In the genomic region with DNA sequence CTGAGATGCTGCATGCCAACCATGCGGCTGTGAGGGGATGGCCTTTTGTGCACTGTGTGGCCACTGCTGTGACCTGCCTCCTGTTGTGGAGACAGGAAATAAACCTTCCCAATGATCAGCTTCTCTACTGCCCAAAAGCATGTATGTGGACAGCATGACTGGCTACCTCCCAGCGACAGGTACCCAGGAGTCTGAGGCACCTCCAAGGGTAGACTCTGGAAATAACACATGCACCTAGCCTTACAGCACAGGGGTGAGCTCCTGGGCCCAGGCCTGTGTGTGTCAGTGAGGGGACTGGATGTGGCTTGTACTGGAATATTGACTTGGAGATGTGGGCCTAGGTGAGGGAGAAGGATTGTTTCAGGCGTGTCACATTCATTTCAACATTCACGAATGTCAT, we compare ENCODE assay signal across 1 cellular context.
TF ChIP-seq lines count a peak whose summit lies in the region.

No MANE protein-coding gene starts in this region.

TF ChIP-seq in GM12878, 131 proteins besides CTCF, POLR2A, EP300 and RAD21:
- TF ChIP-seq ATF7 (IDR thresholded peaks at IDR 0.05; ENCODE audit: low read depth) (no peak), EZH2 (IDR thresholded peaks at IDR 0.05; ENCODE audit: borderline replicate concordance, control insufficient read depth, low read depth, low read length) (no peak), JUND (IDR thresholded peaks at IDR 0.05; ENCODE audit: low read depth, low read length) (no peak), GABPA (IDR thresholded peaks at IDR 0.05; ENCODE audit: low read depth) (no peak), ZNF622 (IDR thresholded peaks at IDR 0.05) (no peak), CHD2 (IDR thresholded peaks at IDR 0.05; ENCODE audit: borderline replicate concordance, low read depth, low read length) (no peak), RAD51 (IDR thresholded peaks at IDR 0.05) (no peak), IKZF2 (IDR thresholded peaks at IDR 0.05) (no peak), RELA (IDR thresholded peaks at IDR 0.05; ENCODE audit: borderline replicate concordance, partially characterized antibody) (no peak), HDAC2 (IDR thresholded peaks at IDR 0.05) (no peak), RCOR1 (conservative IDR thresholded peaks at IDR 0.05; ENCODE audit: low read depth, low read length) (no peak)
- TF ChIP-seq, protein P1, sequence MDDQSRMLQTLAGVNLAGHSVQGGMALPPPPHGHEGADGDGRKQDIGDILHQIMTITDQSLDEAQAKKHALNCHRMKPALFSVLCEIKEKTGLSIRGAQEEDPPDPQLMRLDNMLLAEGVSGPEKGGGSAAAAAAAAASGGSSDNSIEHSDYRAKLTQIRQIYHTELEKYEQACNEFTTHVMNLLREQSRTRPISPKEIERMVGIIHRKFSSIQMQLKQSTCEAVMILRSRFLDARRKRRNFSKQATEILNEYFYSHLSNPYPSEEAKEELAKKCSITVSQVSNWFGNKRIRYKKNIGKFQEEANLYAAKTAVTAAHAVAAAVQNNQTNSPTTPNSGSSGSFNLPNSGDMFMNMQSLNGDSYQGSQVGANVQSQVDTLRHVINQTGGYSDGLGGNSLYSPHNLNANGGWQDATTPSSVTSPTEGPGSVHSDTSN (IDR thresholded peaks at IDR 0.05; ENCODE audit: insufficient replicate concordance, low read depth, low read length), result no peak
- TF ChIP-seq, protein P2, sequence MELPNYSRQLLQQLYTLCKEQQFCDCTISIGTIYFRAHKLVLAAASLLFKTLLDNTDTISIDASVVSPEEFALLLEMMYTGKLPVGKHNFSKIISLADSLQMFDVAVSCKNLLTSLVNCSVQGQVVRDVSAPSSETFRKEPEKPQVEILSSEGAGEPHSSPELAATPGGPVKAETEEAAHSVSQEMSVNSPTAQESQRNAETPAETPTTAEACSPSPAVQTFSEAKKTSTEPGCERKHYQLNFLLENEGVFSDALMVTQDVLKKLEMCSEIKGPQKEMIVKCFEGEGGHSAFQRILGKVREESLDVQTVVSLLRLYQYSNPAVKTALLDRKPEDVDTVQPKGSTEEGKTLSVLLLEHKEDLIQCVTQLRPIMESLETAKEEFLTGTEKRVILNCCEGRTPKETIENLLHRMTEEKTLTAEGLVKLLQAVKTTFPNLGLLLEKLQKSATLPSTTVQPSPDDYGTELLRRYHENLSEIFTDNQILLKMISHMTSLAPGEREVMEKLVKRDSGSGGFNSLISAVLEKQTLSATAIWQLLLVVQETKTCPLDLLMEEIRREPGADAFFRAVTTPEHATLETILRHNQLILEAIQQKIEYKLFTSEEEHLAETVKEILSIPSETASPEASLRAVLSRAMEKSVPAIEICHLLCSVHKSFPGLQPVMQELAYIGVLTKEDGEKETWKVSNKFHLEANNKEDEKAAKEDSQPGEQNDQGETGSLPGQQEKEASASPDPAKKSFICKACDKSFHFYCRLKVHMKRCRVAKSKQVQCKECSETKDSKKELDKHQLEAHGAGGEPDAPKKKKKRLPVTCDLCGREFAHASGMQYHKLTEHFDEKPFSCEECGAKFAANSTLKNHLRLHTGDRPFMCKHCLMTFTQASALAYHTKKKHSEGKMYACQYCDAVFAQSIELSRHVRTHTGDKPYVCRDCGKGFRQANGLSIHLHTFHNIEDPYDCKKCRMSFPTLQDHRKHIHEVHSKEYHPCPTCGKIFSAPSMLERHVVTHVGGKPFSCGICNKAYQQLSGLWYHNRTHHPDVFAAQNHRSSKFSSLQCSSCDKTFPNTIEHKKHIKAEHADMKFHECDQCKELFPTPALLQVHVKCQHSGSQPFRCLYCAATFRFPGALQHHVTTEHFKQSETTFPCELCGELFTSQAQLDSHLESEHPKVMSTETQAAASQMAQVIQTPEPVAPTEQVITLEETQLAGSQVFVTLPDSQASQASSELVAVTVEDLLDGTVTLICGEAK (IDR thresholded peaks at IDR 0.05; ENCODE audit: borderline replicate concordance), result no peak
